ENCODE assay signal across 8 cellular contexts in the genomic region with DNA sequence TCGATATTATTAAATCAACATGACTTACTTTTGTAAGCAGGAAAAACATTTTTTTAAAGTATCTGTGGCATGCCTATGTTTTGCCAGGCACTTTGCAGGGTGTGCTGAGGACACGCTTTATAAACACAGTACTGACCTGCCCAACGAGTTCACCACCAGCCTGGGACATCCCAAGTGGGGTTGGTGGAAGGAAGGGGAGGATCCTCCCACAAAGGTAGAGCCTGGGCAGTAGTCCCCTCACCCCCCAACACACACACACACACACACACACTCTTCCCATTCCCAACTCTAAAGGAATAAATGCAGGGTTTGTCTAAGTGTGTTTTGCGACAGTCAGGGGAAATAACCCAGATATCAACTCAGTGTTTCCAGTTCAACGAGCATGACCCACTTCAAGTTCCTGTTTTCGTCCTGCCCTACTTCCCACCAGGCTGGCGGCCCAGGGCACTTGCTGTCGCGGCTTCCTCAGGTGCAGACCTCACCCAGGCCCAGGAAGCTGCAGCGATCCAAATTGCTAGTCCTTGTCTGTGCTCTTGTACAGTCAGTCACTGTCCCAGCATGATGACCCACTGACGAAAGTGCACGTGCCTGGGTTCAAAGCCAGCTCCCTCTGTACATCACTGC.
DNase-seq lines count a peak whose midpoint lies in the region; ATAC-seq and TF ChIP-seq lines count a peak whose summit lies in the region.

No MANE protein-coding gene starts in this region.

- DNase-seq in GM10248 (ENCODE audit: extremely low spot score) (peak; percentile 72), NOMO-1 treated with dmso at 0.1 percent for 144 hours (lab: John Stamatoyannopoulos, UW; ENCODE audit: unreplicated experiment) (peak; percentile 15), activated T-helper 1 cell treated with Interleukin-2 at 50 U/mL for 16 hours (ENCODE audit: low read depth) (peak; percentile 56), OCI-M2 (lab: John Stamatoyannopoulos, UW; ENCODE audit: unreplicated experiment) (no peak), cerebellar nuclear complex (lab: John Stamatoyannopoulos, UW) (no peak)
- peak; percentile 42 for DNase-seq in stimulated activated CD8-positive, alpha-beta memory T cell treated with anti-CD3 and anti-CD28 coated beads, Interleukin-12 subunit alpha, Interleukin-12 subunit beta, amount 100 ng/mL, for 1 hour (ENCODE audit: low read depth)

- ATAC-seq in GM19035 (IDR thresholded peaks at IDR 0.05; ENCODE audit: unreplicated experiment) = no peak

- H3K4me3 ChIP-seq in iPS-20b (ENCODE audit: low read length) = peak overlapping the region; percentile 20; the same call in 1 of the 2 replicates

- no peak overlapping the region for H3K9ac ChIP-seq in iPS-20b (ENCODE audit: low read depth, low read length)

- TF ChIP-seq CTCF in GM10248 (IDR thresholded peaks at IDR 0.05; ENCODE audit: control extremely low read depth, extremely low read depth, low read depth, missing control alignments) = no peak

- CTCF ChIA-PET in GM10248 (lab: Yijun Ruan, JAX) = interaction anchor here (1.7 to 2.1 kb wide), 4 partner anchors 23 to 68 kb away, joined by 5 to 10 read pairs (median 8); no protein-coding TSS in a partner anchor

- H3K36me3 ChIP-seq in iPS-20b (ENCODE audit: insufficient read depth, low read depth, low read length) = peaks cover 7% of the 10 kb centered on the region

- POLR2A ChIA-PET in GM10248 (lab: Yijun Ruan, JAX) = no interaction called here

- H3K4me1 ChIP-seq in iPS-20b (ENCODE audit: insufficient read depth, low read length) = peaks cover 22% of the 10 kb centered on the region

- H3K9me3 ChIP-seq in iPS-20b (ENCODE audit: insufficient read depth, low read depth, low read length) = no peaks in the 10 kb centered on the region

- peaks cover 8% of the 10 kb centered on the region; the same call in 1 of the 2 replicates for H3K27me3 ChIP-seq in iPS-20b (ENCODE audit: insufficient read depth, low read length)

- no peak overlapping the region for H3K27ac ChIP-seq in iPS-20b (ENCODE audit: low read length)

Comparison
In these comparisons a context has a peak if more than half of its experiments do, and no peak if none do; other contexts are left out.
1. DNase-seq: peak in GM10248 (single experiment), NOMO-1 treated with dmso at 0.1 percent for 144 hours (single experiment), activated T-helper 1 cell treated with Interleukin-2 at 50 U/mL for 16 hours (single experiment) and stimulated activated CD8-positive, alpha-beta memory T cell treated with anti-CD3 and anti-CD28 coated beads, Interleukin-12 subunit alpha, Interleukin-12 subunit beta, amount 100 ng/mL, for 1 hour (single experiment); none in OCI-M2 (single experiment) and cerebellar nuclear complex (0 of 2).